26 cellular contexts compared by ENCODE assay signal in genomic region chr4:170049793-170050192, GRCh38. TPM values are rescaled to one million over a fixed set of nuclear protein-coding genes. Genes with fewer than 3 reads are reported as not detected.
"Had no signal": no experiment of that assay in that cellular context is flagged by ENCODE, and none has a peak within 500 bp of the region (broad histone marks: within the 10 kb centered on the region; RNA-seq: fewer than 3 reads in every experiment).

No MANE protein-coding gene starts in this region.

- H3K4me3 ChIP-seq: pancreas, prostate gland, right lobe of liver, sigmoid colon, suprapubic skin, testis, tibial artery, transverse colon, upper lobe of right lung, uterus had no signal

- H3K9me3 ChIP-seq: neutrophil, pancreas, prostate gland, right lobe of liver, sigmoid colon, suprapubic skin, testis, tibial artery, transverse colon, upper lobe of right lung, uterus had no signal

- H3K27me3 Mint-ChIP-seq: stimulated activated naive CD8-positive, alpha-beta T cell treated with anti-CD3 and anti-CD28 coated beads, Interleukin-15, amount 100 ng/mL, for 72 hours; type B pancreatic cell had no signal

- H3K9me3 Mint-ChIP-seq: naive thymus-derived CD4-positive, alpha-beta T cell; natural killer cell; nephron; stimulated activated effector memory CD8-positive, alpha-beta T cell treated with anti-CD3 and anti-CD28 coated beads, Interleukin-12 subunit alpha, Interleukin-12 subunit beta, amount 100 ng/mL, for 72 hours; stimulated activated naive CD8-positive, alpha-beta T cell treated with anti-CD3 and anti-CD28 coated beads, Interleukin-15, amount 100 ng/mL, for 72 hours; type B pancreatic cell had no signal

- H3K4me1 ChIP-seq: pancreas, prostate gland, right lobe of liver, sigmoid colon, suprapubic skin, testis, tibial artery, transverse colon, upper lobe of right lung, uterus had no signal

- H3K4me3 Mint-ChIP-seq: naive thymus-derived CD4-positive, alpha-beta T cell; natural killer cell; nephron; stimulated activated effector memory CD8-positive, alpha-beta T cell treated with anti-CD3 and anti-CD28 coated beads, Interleukin-12 subunit alpha, Interleukin-12 subunit beta, amount 100 ng/mL, for 72 hours; stimulated activated naive CD8-positive, alpha-beta T cell treated with anti-CD3 and anti-CD28 coated beads, Interleukin-15, amount 100 ng/mL, for 72 hours; type B pancreatic cell had no signal

- H3K27ac Mint-ChIP-seq: naive thymus-derived CD4-positive, alpha-beta T cell; natural killer cell; nephron; stimulated activated effector memory CD8-positive, alpha-beta T cell treated with anti-CD3 and anti-CD28 coated beads, Interleukin-12 subunit alpha, Interleukin-12 subunit beta, amount 100 ng/mL, for 72 hours; type B pancreatic cell had no signal

- DNase-seq: naive thymus-derived CD4-positive, alpha-beta T cell; natural killer cell; pancreas; right cardiac atrium; right lobe of liver; sigmoid colon; small intestine; stimulated activated CD4-positive, alpha-beta T cell treated with anti-CD3 and anti-CD28 coated beads, Interleukin-15, amount 100 ng/mL, for 24 hours; stimulated activated CD4-positive, alpha-beta T cell treated with anti-CD3 and anti-CD28 coated beads, Interleukin-2, amount 100 ng/mL, for 24 hours; stimulated activated CD4-positive, alpha-beta T cell treated with anti-CD3 and anti-CD28 coated beads, Interleukin-2, amount 100 ng/mL, for 48 hours; stimulated activated CD4-positive, alpha-beta T cell treated with anti-CD3 and anti-CD28 coated beads, Interleukin-4, amount 100 ng/mL, for 24 hours; stimulated activated naive CD4-positive, alpha-beta T cell; stimulated activated naive CD8-positive, alpha-beta T cell treated with anti-CD3 and anti-CD28 coated beads, Interleukin-15, amount 100 ng/mL, for 72 hours; stimulated activated naive CD8-positive, alpha-beta T cell treated with anti-CD3 and anti-CD28 coated beads, Interleukin-15, Interleukin-2, amounts not matched to agents 100 U/mL and 50 U/mL, for 24 hours; substantia nigra; testis; tibial artery; transverse colon; upper lobe of right lung; uterus had no signal

- FAIRE-seq: pancreas, small intestine had no signal

- H3K36me3 ChIP-seq: neutrophil, pancreas, prostate gland, right lobe of liver, sigmoid colon, suprapubic skin, tibial artery, transverse colon, upper lobe of right lung, uterus had no signal

- ATAC-seq: naive thymus-derived CD4-positive, alpha-beta T cell; natural killer cell; pancreas; right cardiac atrium; right lobe of liver; stimulated activated effector memory CD8-positive, alpha-beta T cell treated with anti-CD3 and anti-CD28 coated beads, Interleukin-12 subunit alpha, Interleukin-12 subunit beta, amount 100 ng/mL, for 72 hours; stimulated activated naive CD8-positive, alpha-beta T cell treated with anti-CD3 and anti-CD28 coated beads, Interleukin-15, amount 100 ng/mL, for 72 hours; stimulated activated naive CD8-positive, alpha-beta T cell treated with anti-CD3 and anti-CD28 coated beads, Interleukin-15, Interleukin-2, amounts not matched to agents 100 U/mL and 50 U/mL, for 24 hours; upper lobe of right lung had no signal

- H3K36me3 Mint-ChIP-seq: naive thymus-derived CD4-positive, alpha-beta T cell; natural killer cell; stimulated activated effector memory CD8-positive, alpha-beta T cell treated with anti-CD3 and anti-CD28 coated beads, Interleukin-12 subunit alpha, Interleukin-12 subunit beta, amount 100 ng/mL, for 72 hours; type B pancreatic cell had no signal

- H3K4me1 Mint-ChIP-seq: naive thymus-derived CD4-positive, alpha-beta T cell; natural killer cell; nephron; stimulated activated effector memory CD8-positive, alpha-beta T cell treated with anti-CD3 and anti-CD28 coated beads, Interleukin-12 subunit alpha, Interleukin-12 subunit beta, amount 100 ng/mL, for 72 hours; stimulated activated naive CD8-positive, alpha-beta T cell treated with anti-CD3 and anti-CD28 coated beads, Interleukin-15, amount 100 ng/mL, for 72 hours had no signal

- H3K27ac ChIP-seq: neutrophil, pancreas, prostate gland, right lobe of liver, sigmoid colon, suprapubic skin, testis, tibial artery, transverse colon, upper lobe of right lung, uterus had no signal

- H3K27me3 ChIP-seq: neutrophil, pancreas, right lobe of liver, sigmoid colon, suprapubic skin, testis, upper lobe of right lung, uterus had no signal

RNA-seq across cellular contexts. Expression of gene AADAT, which starts 40.0 kb away (rescaled TPM):
- total RNA-seq: naive thymus-derived CD4-positive, alpha-beta T cell; natural killer cell had no signal
- polyA plus RNA-seq: naive thymus-derived CD4-positive, alpha-beta T cell had no signal
